Comparison of ENCODE assay signal across 1 cellular context in the genomic region with DNA sequence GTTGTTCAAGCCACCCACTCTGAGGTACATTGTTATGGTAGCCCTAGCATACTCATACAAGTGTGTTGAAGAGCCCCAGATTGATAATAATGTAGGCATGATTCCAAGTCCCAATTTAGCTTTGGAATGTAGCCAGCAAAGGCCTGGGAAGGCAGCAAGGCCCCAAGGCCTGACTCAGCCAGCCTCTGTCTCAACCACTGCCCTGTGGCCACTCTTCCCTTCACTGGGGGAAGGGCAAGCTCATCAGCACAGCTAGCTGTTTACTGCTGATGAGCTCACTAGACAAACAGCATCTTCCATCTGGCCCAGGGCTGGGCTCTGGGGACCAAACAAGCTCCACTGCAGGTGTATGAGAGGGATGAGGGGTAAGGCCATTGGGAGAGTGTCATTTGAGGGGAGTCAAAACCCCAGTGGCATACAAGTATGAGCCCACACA.
TF ChIP-seq lines count a peak whose summit lies in the region.

No MANE protein-coding gene starts in this region.

TF ChIP-seq in K562, 482 proteins besides CTCF, POLR2A, EP300 and RAD21 (continued from another document):
- TF ChIP-seq, protein P1, sequence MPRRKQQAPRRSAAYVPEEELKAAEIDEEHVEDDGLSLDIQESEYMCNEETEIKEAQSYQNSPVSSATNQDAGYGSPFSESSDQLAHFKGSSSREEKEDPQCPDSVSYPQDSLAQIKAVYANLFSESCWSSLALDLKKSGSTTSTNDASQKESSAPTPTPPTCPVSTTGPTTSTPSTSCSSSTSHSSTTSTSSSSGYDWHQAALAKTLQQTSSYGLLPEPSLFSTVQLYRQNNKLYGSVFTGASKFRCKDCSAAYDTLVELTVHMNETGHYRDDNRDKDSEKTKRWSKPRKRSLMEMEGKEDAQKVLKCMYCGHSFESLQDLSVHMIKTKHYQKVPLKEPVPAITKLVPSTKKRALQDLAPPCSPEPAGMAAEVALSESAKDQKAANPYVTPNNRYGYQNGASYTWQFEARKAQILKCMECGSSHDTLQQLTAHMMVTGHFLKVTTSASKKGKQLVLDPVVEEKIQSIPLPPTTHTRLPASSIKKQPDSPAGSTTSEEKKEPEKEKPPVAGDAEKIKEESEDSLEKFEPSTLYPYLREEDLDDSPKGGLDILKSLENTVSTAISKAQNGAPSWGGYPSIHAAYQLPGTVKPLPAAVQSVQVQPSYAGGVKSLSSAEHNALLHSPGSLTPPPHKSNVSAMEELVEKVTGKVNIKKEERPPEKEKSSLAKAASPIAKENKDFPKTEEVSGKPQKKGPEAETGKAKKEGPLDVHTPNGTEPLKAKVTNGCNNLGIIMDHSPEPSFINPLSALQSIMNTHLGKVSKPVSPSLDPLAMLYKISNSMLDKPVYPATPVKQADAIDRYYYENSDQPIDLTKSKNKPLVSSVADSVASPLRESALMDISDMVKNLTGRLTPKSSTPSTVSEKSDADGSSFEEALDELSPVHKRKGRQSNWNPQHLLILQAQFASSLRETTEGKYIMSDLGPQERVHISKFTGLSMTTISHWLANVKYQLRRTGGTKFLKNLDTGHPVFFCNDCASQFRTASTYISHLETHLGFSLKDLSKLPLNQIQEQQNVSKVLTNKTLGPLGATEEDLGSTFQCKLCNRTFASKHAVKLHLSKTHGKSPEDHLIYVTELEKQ (CRISPR knock-in tag; IDR thresholded peaks at IDR 0.05) = no peak
- TF ChIP-seq ZKSCAN8 (CRISPR knock-in tag; IDR thresholded peaks at IDR 0.05) (0 out of 2 replicates have a peak, but pooled peaks have one; percentile 73), OTX1 (CRISPR knock-in tag; IDR thresholded peaks at IDR 0.05) (0 out of 2 replicates have a peak, but pooled peaks have one; percentile 28), DMBX1 (CRISPR knock-in tag; IDR thresholded peaks at IDR 0.05; ENCODE audit: borderline replicate concordance) (0 out of 2 replicates have a peak, but pooled peaks have one; percentile 48), SREBF2 (CRISPR knock-in tag; IDR thresholded peaks at IDR 0.05) (no peak), ZBTB8A (IDR thresholded peaks at IDR 0.05; ENCODE audit: partially characterized antibody) (no peak), RNF2 (IDR thresholded peaks at IDR 0.05) (peak; percentile 81; the same call in 1 of the 2 replicates), KLF6 (CRISPR knock-in tag; IDR thresholded peaks at IDR 0.05; ENCODE audit: borderline replicate concordance) (no peak), NR2F6 (CRISPR knock-in tag; IDR thresholded peaks at IDR 0.05) (no peak), NFE2 (IDR thresholded peaks at IDR 0.05; ENCODE audit: low read depth) (peak; percentile 51; the same call in 1 of the 2 replicates), EZH2 (IDR thresholded peaks at IDR 0.05; ENCODE audit: borderline replicate concordance, low read depth, low read length) (no peak), POLR2H (tag; IDR thresholded peaks at IDR 0.05; ENCODE audit: low read depth) (no peak), SMAD3 (CRISPR knock-in tag; conservative IDR thresholded peaks at IDR 0.05) (no peak; the same call in 1 of the 2 replicates), RBM17 (IDR thresholded peaks at IDR 0.05; ENCODE audit: borderline replicate concordance, low read depth, low read length) (no peak), TAF15 (IDR thresholded peaks at IDR 0.05; ENCODE audit: low read depth, low read length) (no peak), ZNF239 (CRISPR knock-in tag; IDR thresholded peaks at IDR 0.05) (peak; percentile 36; the same call in 1 of the 2 replicates), BHLHE40 (IDR thresholded peaks at IDR 0.05; ENCODE audit: low read length) (peak; percentile 38)
- TF ChIP-seq, protein P2, sequence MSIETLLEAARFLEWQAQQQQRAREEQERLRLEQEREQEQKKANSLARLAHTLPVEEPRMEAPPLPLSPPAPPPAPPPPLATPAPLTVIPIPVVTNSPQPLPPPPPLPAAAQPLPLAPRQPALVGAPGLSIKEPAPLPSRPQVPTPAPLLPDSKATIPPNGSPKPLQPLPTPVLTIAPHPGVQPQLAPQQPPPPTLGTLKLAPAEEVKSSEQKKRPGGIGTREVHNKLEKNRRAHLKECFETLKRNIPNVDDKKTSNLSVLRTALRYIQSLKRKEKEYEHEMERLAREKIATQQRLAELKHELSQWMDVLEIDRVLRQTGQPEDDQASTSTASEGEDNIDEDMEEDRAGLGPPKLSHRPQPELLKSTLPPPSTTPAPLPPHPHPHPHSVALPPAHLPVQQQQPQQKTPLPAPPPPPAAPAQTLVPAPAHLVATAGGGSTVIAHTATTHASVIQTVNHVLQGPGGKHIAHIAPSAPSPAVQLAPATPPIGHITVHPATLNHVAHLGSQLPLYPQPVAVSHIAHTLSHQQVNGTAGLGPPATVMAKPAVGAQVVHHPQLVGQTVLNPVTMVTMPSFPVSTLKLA (conservative IDR thresholded peaks at IDR 0.05) = 0 out of 4 replicates have a peak, but pooled peaks of 1 of the 2 experiments have one; percentile 26
- TF ChIP-seq, protein P3, sequence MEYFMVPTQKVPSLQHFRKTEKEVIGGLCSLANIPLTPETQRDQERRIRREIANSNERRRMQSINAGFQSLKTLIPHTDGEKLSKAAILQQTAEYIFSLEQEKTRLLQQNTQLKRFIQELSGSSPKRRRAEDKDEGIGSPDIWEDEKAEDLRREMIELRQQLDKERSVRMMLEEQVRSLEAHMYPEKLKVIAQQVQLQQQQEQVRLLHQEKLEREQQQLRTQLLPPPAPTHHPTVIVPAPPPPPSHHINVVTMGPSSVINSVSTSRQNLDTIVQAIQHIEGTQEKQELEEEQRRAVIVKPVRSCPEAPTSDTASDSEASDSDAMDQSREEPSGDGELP (CRISPR knock-in tag; IDR thresholded peaks at IDR 0.05; ENCODE audit: borderline replicate concordance) = peak; percentile 60; the same call in 1 of the 2 replicates
- TF ChIP-seq, protein P4, sequence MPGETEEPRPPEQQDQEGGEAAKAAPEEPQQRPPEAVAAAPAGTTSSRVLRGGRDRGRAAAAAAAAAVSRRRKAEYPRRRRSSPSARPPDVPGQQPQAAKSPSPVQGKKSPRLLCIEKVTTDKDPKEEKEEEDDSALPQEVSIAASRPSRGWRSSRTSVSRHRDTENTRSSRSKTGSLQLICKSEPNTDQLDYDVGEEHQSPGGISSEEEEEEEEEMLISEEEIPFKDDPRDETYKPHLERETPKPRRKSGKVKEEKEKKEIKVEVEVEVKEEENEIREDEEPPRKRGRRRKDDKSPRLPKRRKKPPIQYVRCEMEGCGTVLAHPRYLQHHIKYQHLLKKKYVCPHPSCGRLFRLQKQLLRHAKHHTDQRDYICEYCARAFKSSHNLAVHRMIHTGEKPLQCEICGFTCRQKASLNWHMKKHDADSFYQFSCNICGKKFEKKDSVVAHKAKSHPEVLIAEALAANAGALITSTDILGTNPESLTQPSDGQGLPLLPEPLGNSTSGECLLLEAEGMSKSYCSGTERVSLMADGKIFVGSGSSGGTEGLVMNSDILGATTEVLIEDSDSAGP (CRISPR knock-in tag; IDR thresholded peaks at IDR 0.05) = no peak
- TF ChIP-seq, protein P5, sequence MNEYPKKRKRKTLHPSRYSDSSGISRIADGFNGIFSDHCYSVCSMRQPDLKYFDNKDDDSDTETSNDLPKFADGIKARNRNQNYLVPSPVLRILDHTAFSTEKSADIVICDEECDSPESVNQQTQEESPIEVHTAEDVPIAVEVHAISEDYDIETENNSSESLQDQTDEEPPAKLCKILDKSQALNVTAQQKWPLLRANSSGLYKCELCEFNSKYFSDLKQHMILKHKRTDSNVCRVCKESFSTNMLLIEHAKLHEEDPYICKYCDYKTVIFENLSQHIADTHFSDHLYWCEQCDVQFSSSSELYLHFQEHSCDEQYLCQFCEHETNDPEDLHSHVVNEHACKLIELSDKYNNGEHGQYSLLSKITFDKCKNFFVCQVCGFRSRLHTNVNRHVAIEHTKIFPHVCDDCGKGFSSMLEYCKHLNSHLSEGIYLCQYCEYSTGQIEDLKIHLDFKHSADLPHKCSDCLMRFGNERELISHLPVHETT (CRISPR knock-in tag; conservative IDR thresholded peaks at IDR 0.05 in 1 of 2, IDR thresholded peaks at IDR 0.05 in 1 of 2) = peak in 1 of 2 experiments; percentile 50; a peak in 1 of 4 replicates
